Comparison of ENCODE assay signal across 1 cellular context in the genomic region with DNA sequence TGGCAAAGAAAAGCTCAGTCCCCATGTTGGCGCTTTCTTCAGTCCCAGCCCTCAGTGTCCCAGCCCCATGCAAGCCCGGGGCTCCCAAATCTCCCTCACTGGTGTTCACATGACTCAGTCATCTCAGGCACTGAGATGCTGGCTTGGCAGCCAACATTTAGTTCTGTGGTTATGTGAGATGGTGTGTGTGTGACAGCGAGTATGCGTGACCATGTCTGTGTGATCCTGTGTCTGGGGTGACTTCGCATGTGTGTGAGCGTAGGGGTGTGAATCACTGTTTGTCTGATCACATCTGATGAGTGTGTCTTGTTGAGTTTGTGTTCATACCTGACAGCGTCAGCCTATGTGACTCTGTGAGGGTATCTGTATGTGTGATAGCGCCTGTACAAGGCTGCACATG.
TF ChIP-seq lines count a peak whose summit lies in the region.

No MANE protein-coding gene starts in this region.

TF ChIP-seq in K562, 482 proteins besides CTCF, POLR2A, EP300 and RAD21 (continued from another document):
- TF ChIP-seq, protein P1, sequence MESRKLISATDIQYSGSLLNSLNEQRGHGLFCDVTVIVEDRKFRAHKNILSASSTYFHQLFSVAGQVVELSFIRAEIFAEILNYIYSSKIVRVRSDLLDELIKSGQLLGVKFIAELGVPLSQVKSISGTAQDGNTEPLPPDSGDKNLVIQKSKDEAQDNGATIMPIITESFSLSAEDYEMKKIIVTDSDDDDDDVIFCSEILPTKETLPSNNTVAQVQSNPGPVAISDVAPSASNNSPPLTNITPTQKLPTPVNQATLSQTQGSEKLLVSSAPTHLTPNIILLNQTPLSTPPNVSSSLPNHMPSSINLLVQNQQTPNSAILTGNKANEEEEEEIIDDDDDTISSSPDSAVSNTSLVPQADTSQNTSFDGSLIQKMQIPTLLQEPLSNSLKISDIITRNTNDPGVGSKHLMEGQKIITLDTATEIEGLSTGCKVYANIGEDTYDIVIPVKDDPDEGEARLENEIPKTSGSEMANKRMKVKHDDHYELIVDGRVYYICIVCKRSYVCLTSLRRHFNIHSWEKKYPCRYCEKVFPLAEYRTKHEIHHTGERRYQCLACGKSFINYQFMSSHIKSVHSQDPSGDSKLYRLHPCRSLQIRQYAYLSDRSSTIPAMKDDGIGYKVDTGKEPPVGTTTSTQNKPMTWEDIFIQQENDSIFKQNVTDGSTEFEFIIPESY (CRISPR knock-in tag; IDR thresholded peaks at IDR 0.05): 0 out of 2 replicates have a peak, but pooled peaks have one; percentile 46
TF ChIP-seq in K562: peak in this region for 3.
